ENCODE assay signal across 11 cellular contexts in genomic region chrX:37818031-37818430, GRCh38. TPM values are rescaled to one million over a fixed set of nuclear protein-coding genes. Genes with fewer than 3 reads are reported as not detected.
A peak's percentile ranks its signal among the peaks of the same experiment; 100 is the strongest.
DNase-seq lines count a peak whose midpoint lies in the region; ATAC-seq lines count a peak whose summit lies in the region.
"Had no signal": no experiment of that assay in that cellular context is flagged by ENCODE, and none has a peak within 500 bp of the region (broad histone marks: within the 10 kb centered on the region; RNA-seq: fewer than 3 reads in every experiment).

No MANE protein-coding gene starts in this region.

- intact Hi-C loops in left ventricle myocardium superior (cut with micrococcal nuclease): no loop called here

- DNase-seq in NCI-H2171 treated with DMSO at 0.1 percent for 48 hours (lab: John Stamatoyannopoulos, UW) (peak; percentile 3), NCI-H2171 (lab: John Stamatoyannopoulos, UW) (no peak), NCI-H69 (lab: John Stamatoyannopoulos, UW) (peak; percentile 28), T-helper 1 cell (no peak), left ventricle myocardium superior (no peak)
- DNase-seq in stimulated activated CD4-positive, alpha-beta T cell treated with anti-CD3 and anti-CD28 coated beads, Interleukin-12 subunit alpha, Interleukin-12 subunit beta, amount 100 ng/mL, for 4 hours: no peak
- no peak for DNase-seq in stimulated activated naive CD4-positive, alpha-beta T cell treated with Interleukin-2 at 50 U/mL for 16 hours (lab: John Stamatoyannopoulos, UW)
- DNase-seq: 8988T, MG63 had no signal

- ATAC-seq in HG03025 (IDR thresholded peaks at IDR 0.05; ENCODE audit: low FRiP score, unreplicated experiment) (peak; percentile 59), left ventricle myocardium superior (no peak)

RNA-seq across cellular contexts. Expression of gene DYNLT3, which starts 29.3 kb away (rescaled TPM):
- total RNA-seq in left ventricle myocardium superior: 14.0 TPM

RNA-seq across cellular contexts. Expression of gene CYBB, which starts 38.2 kb away (rescaled TPM):
- total RNA-seq in left ventricle myocardium superior: 20.4 TPM
- total RNA-seq: activated CD8-positive, alpha-beta memory T cell treated with anti-CD3 and anti-CD28 coated beads for 36 hours had no signal

Comparison
In these comparisons a context has a peak if more than half of its experiments do, and no peak if none do; other contexts are left out.
1. DNase-seq: peak in NCI-H2171 treated with DMSO at 0.1 percent for 48 hours (single experiment) and NCI-H69 (single experiment); none in NCI-H2171 (single experiment), T-helper 1 cell (0 of 5), stimulated activated CD4-positive, alpha-beta T cell treated with anti-CD3 and anti-CD28 coated beads, Interleukin-12 subunit alpha, Interleukin-12 subunit beta, amount 100 ng/mL, for 4 hours (single experiment), left ventricle myocardium superior (single experiment) and stimulated activated naive CD4-positive, alpha-beta T cell treated with Interleukin-2 at 50 U/mL for 16 hours (single experiment).